ENCODE assay signal across 8 cellular contexts in the genomic region with DNA sequence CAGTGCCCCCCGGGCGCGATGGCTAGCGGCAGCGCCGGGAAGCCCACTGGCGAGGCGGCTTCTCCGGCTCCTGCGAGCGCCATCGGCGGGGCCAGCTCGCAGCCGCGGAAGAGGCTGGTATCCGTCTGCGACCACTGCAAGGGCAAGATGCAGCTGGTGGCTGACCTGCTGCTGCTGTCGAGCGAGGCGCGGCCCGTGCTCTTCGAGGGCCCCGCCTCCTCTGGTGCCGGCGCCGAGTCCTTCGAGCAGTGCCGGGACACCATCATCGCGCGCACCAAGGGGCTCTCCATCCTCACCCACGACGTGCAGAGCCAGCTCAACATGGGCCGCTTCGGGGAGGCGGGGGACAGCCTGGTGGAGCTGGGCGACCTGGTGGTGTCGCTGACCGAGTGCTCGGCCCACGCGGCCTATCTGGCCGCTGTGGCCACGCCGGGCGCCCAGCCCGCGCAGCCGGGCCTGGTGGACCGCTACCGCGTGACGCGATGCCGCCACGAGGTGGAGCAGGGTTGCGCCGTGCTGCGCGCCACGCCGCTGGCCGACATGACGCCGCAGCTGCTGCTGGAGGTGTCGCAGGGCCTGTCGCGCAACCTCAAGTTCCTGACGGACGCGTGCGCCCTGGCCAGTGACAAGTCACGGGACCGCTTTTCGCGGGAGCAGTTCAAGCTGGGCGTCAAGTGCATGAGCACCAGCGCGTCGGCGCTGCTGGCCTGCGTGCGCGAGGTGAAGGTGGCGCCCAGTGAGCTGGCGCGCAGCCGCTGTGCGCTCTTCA. TPM values are rescaled to one million over a fixed set of nuclear protein-coding genes. Genes with fewer than 3 reads are reported as not detected.
DNase-seq lines count a peak whose midpoint lies in the region; ATAC-seq, FAIRE-seq and TF ChIP-seq lines count a peak whose summit lies in the region.

No MANE protein-coding gene starts in this region.

- H3K27ac ChIP-seq in HUES64 (ENCODE audit: low read depth, low read length), result no peak overlapping the region
- H3K27ac ChIP-seq in colonic mucosa, result peak overlapping the region; percentile 99
- no peak overlapping the region for H3K27ac ChIP-seq in SJCRH30

- no peaks in the 10 kb centered on the region for H3K9me3 ChIP-seq in HUES64 (ENCODE audit: insufficient read depth, low read depth, low read length)
- H3K9me3 ChIP-seq in colonic mucosa, result no peaks in the 10 kb centered on the region
- H3K9me3 ChIP-seq in SJCRH30 (replicated peaks), result no peaks in the 10 kb centered on the region

- no peak for FAIRE-seq in frontal cortex (lab: Jason Lieb, UNC)

- H3K27ac Mint-ChIP-seq in mesothelial cell of epicardium, result no peak overlapping the region

- H3K4me3 Mint-ChIP-seq in mesothelial cell of epicardium, result peak overlapping the region; percentile 60

- peak overlapping the region; percentile 50 for H3K9ac ChIP-seq in HUES64 (ENCODE audit: low read depth, low read length)
- peak overlapping the region; percentile 64 to 99 for H3K9ac ChIP-seq in colonic mucosa (ENCODE audit: low read depth in 2 of 2, low read length in 2 of 2)

- ATAC-seq in HG03442 (IDR thresholded peaks at IDR 0.05; ENCODE audit: unreplicated experiment), result no peak

- no peaks in the 10 kb centered on the region for H3K4me1 ChIP-seq in HUES64 (ENCODE audit: insufficient read depth, low read length)
- peaks cover 11% of the 10 kb centered on the region for H3K4me1 ChIP-seq in colonic mucosa
- no peaks in the 10 kb centered on the region for H3K4me1 ChIP-seq in SJCRH30

- peak; percentile 35 for DNase-seq in AG08396 (ENCODE audit: low spot score)
- DNase-seq in colonic mucosa, result no peak
- no peak for DNase-seq in mesothelial cell of epicardium (ENCODE audit: low spot score in 2 of 2, unreplicated experiment in 2 of 2)
- no peak for DNase-seq in NCI-H774 (lab: John Stamatoyannopoulos, UW)
- no peak for DNase-seq in frontal cortex (ENCODE audit: low spot score in 2 of 2)
- DNase-seq in SJCRH30, result no peak

- H3K27me3 ChIP-seq in HUES64 (ENCODE audit: insufficient read depth, low read length) (peaks cover 21% of the 10 kb centered on the region), colonic mucosa (no peaks in the 10 kb centered on the region), SJCRH30 (no peaks in the 10 kb centered on the region)

- intact Hi-C loops in colonic mucosa (cut with DNase I), result no loop called here

- H3K36me3 Mint-ChIP-seq in mesothelial cell of epicardium, result peaks cover 3% of the 10 kb centered on the region

- no peaks in the 10 kb centered on the region for H3K9me3 Mint-ChIP-seq in mesothelial cell of epicardium

- no peaks in the 10 kb centered on the region for H3K27me3 Mint-ChIP-seq in mesothelial cell of epicardium (ENCODE audit: low read depth)

- WGBS in HUES64, result 47% methylated on average over 91 of the region's 91 CpGs

- H3K4me3 ChIP-seq in HUES64 (ENCODE audit: low read length) (peak overlapping the region; percentile 82), colonic mucosa (peak overlapping the region; percentile 69), SJCRH30 (no peak overlapping the region)

- TF ChIP-seq CTCF in colonic mucosa (IDR thresholded peaks at IDR 0.05) (no peak), mesothelial cell of epicardium (IDR thresholded peaks at IDR 0.05; ENCODE audit: unreplicated experiment) (no peak)

- H3K4me1 Mint-ChIP-seq in mesothelial cell of epicardium, result peaks cover 13% of the 10 kb centered on the region

- H3K36me3 ChIP-seq in HUES64 (ENCODE audit: insufficient read depth, low read length) (peaks cover 7% of the 10 kb centered on the region; the same call in 1 of the 2 replicates), colonic mucosa (no peaks in the 10 kb centered on the region), SJCRH30 (peaks cover 3% of the 10 kb centered on the region; the same call in 1 of the 2 replicates)

RNA-seq across cellular contexts. Expression of a gene that starts 1.7 kb away (rescaled TPM):
- 12.2 TPM for polyA plus RNA-seq in HUES64 (2013, experiment 1 of 2)
- 12.4 TPM for polyA plus RNA-seq in HUES64 (2013, experiment 2 of 2)
- total RNA-seq in colonic mucosa, result 10 to 100 TPM; 28.5 to 33.3 TPM
- 12.3 to 13.3 TPM (median 13.0 TPM) in 3 replicates for total RNA-seq in mesothelial cell of epicardium
- total RNA-seq in frontal cortex, result 6.1 TPM
- total RNA-seq in SJCRH30 (2014; rRNA removed; shearing (Covaris generic)), result 16.1 and 17.3 TPM in 2 replicates

RNA-seq across cellular contexts. Expression of a gene that starts 12.8 kb away (rescaled TPM):
- 27.4 TPM for polyA plus RNA-seq in HUES64 (2013, experiment 1 of 2)
- 28.5 TPM for polyA plus RNA-seq in HUES64 (2013, experiment 2 of 2)
- 10 to 100 TPM; 20.4 to 26.1 TPM for total RNA-seq in colonic mucosa
- total RNA-seq in mesothelial cell of epicardium, result 33.6 to 35.2 TPM (median 34.9 TPM) in 3 replicates
- 12.2 TPM for total RNA-seq in frontal cortex
- 20.5 and 22.1 TPM in 2 replicates for total RNA-seq in SJCRH30 (2014; rRNA removed; shearing (Covaris generic))
